ENCODE assay signal across 9 cellular contexts in the genomic region with DNA sequence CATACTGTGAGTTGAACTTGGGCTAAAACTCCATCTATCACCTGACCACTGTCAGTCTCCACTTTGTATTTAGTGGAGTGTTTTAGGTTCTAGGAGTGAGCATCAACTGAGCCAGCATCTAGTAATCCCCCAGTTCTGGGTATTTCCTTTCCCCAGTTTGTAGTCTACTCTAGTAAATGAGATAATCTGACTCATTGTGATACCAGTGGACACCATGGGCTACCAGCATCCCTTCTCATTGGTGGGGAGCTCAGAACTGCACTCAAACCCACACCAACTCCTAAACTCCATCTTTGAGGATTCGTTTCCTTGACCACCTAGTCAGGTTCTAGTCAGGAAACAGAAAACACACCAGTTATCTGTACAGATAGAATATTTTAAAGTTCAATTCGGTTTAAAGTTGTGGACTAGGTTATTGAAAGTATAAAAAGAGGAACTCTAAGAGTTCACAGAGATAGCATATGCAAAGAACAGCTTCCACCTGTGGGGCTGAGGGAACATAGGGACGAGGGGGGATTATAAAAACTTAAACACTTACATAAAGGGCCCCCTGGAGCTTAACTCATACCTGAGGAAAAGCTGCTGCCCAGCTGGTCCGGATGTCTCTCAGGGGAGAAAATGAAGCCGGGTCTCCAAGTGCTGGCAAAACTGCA. TPM values are rescaled to one million over a fixed set of nuclear protein-coding genes. Genes with fewer than 3 reads are reported as not detected.
DNase-seq lines count a peak whose midpoint lies in the region; ATAC-seq and TF ChIP-seq lines count a peak whose summit lies in the region.
"Had no signal": no experiment of that assay in that cellular context is flagged by ENCODE, and none has a peak within 500 bp of the region (broad histone marks: within the 10 kb centered on the region; RNA-seq: fewer than 3 reads in every experiment).

No MANE protein-coding gene starts in this region.

- H3K9me3 ChIP-seq in uterus (no peaks in the 10 kb centered on the region), mammary epithelial cell (replicated peaks; ENCODE audit: insufficient read depth, low read length) (no peaks in the 10 kb centered on the region)
- H3K9me3 ChIP-seq: SJSA1 had no signal

- TF ChIP-seq CTCF in uterus (IDR thresholded peaks at IDR 0.05) (no peak), mammary epithelial cell (conservative IDR thresholded peaks at IDR 0.05 in 1 of 2, IDR thresholded peaks at IDR 0.05 in 1 of 2; ENCODE audit: extremely low read depth in 1 of 2, insufficient read depth in 1 of 2, low read depth in 1 of 2, low read length in 2 of 2) (no peak)

- no TSS peak for BruUV-seq in mammary epithelial cell (replicated peaks; lab: Mats Ljungman, UMichigan)

- no peak for TF ChIP-seq POLR2A in uterus (IDR thresholded peaks at IDR 0.05)

- in situ Hi-C loops in mammary epithelial cell (cut with MboI; ENCODE audit: low sequenced_read_pairs in 2 of 2) (no loop called here), KBM-7 (cut with MboI; ENCODE audit: low pct_unique_long_range_greater_than_20kb, low sequenced_read_pairs) (no loop called here)

- no peaks in the 10 kb centered on the region for H3K4me1 ChIP-seq in uterus
- peaks cover 9% of the 10 kb centered on the region for H3K4me1 ChIP-seq in mammary epithelial cell (ENCODE audit: insufficient read depth, low read length)
- H3K4me1 ChIP-seq: SJSA1 had no signal

- H4K20me1 ChIP-seq in mammary epithelial cell (ENCODE audit: insufficient read depth, low read length): no peaks in the 10 kb centered on the region

- DNase-seq in RKO (ENCODE audit: low spot score) (no peak), uterus (no peak), mammary epithelial cell (no peak), KBM-7 (no peak)

- no peak overlapping the region for H2AFZ ChIP-seq in mammary epithelial cell (ENCODE audit: low read depth, low read length)

- no peaks in the 10 kb centered on the region for H3K79me2 ChIP-seq in mammary epithelial cell (ENCODE audit: insufficient read depth, low read length)

- H3K9ac ChIP-seq in mammary epithelial cell (ENCODE audit: insufficient read depth, low read length): no peak overlapping the region

- 94% methylated on average over 5 of the region's 5 CpGs for WGBS in mammary epithelial cell (ENCODE audit: low coverage, missing lambda C conversion rate)

- no peak overlapping the region for H3K4me3 ChIP-seq in uterus
- H3K4me3 ChIP-seq in mammary epithelial cell (replicated peaks in 1 of 3; ENCODE audit: insufficient read depth in 1 of 3, low read depth in 2 of 3, low read length in 3 of 3): no peak overlapping the region
- H3K4me3 ChIP-seq: SJSA1 had no signal

- ATAC-seq in GM18858 (IDR thresholded peaks at IDR 0.05; ENCODE audit: unreplicated experiment): peak; percentile 94
- ATAC-seq in GM21528 (IDR thresholded peaks at IDR 0.05; ENCODE audit: low FRiP score, unreplicated experiment): peak; percentile 86
- peak; percentile 92 for ATAC-seq in HG03442 (IDR thresholded peaks at IDR 0.05; ENCODE audit: unreplicated experiment)
- peak; percentile 16 for ATAC-seq in esophagus mucosa

- intact Hi-C loops in uterus (cut with DNase I; ENCODE audit: low total_unique reads): no loop called here
- intact Hi-C loops in mammary epithelial cell (cut with micrococcal nuclease): no loop called here

- H3K27ac ChIP-seq in uterus (no peak overlapping the region), mammary epithelial cell (ENCODE audit: insufficient read depth, low read depth, low read length) (no peak overlapping the region)
- H3K27ac ChIP-seq: SJSA1 had no signal

- no peaks in the 10 kb centered on the region for H3K27me3 ChIP-seq in uterus
- H3K27me3 ChIP-seq in mammary epithelial cell (ENCODE audit: insufficient read depth, low read length): no peaks in the 10 kb centered on the region
- H3K27me3 ChIP-seq: SJSA1 had no signal

- H3K36me3 ChIP-seq in uterus (no peaks in the 10 kb centered on the region), mammary epithelial cell (ENCODE audit: insufficient read depth, low read length) (peaks cover 14% of the 10 kb centered on the region)

- CTCF ChIA-PET in mammary epithelial cell (lab: Charles Lee; ENCODE audit: low non-redundant PET): no interaction called here

- dilution Hi-C loops in mammary epithelial cell (cut with HindIII; ENCODE audit: low sequenced_read_pairs): no loop called here

- H3K4me2 ChIP-seq in mammary epithelial cell (ENCODE audit: insufficient read depth, low read depth, low read length): no peak overlapping the region

RNA-seq across cellular contexts. Expression of a gene that starts 36.0 kb away (rescaled TPM):
- total RNA-seq in esophagus mucosa (16.8 TPM), uterus (10 to 100 TPM in 3 of 4 donors, 1 to 10 TPM in 1; 8.6 to 45.3 (median 27.8) TPM), mammary epithelial cell (10 to 100 TPM; 11.3 to 25.5 TPM)
- polyA plus RNA-seq in mammary epithelial cell: 7.3 TPM
- 7.5 TPM for polyA minus RNA-seq in mammary epithelial cell

Comparison
In these comparisons a context has a peak if more than half of its experiments do, and no peak if none do; other contexts are left out.
1. ATAC-seq: peak in every context shown above with its lines; median percentile 94 in GM18858; 92 in HG03442; 86 in GM21528; 16 in esophagus mucosa.